Comparison of ENCODE assay signal across 6 cellular contexts in genomic region chr12:55706840-55707671, GRCh38. TPM values are rescaled to one million over a fixed set of nuclear protein-coding genes. Genes with fewer than 3 reads are reported as not detected.
DNase-seq lines count a peak whose midpoint lies in the region; ATAC-seq and TF ChIP-seq lines count a peak whose summit lies in the region.

No MANE protein-coding gene starts in this region.

- TF ChIP-seq CTCF in GM23338 (conservative IDR thresholded peaks at IDR 0.05; ENCODE audit: low read depth in 2 of 2) (no peak), mesothelial cell of epicardium (IDR thresholded peaks at IDR 0.05; ENCODE audit: unreplicated experiment) (no peak)

- H3K79me2 ChIP-seq in GM23338 (replicated peaks; ENCODE audit: insufficient read depth) = peaks cover 28% of the 10 kb centered on the region

- H3K4me1 Mint-ChIP-seq in GM23338 (peaks cover 38% of the 10 kb centered on the region), mesothelial cell of epicardium (peaks cover 17% of the 10 kb centered on the region)

- peaks cover 7% of the 10 kb centered on the region; the same call in 1 of the 2 replicates for H3F3A ChIP-seq in GM23338 (replicated peaks; ENCODE audit: low read depth)

- H3K4me3 Mint-ChIP-seq in GM23338 = peak overlapping the region; percentile 88
- peak overlapping the region; percentile 74 for H3K4me3 Mint-ChIP-seq in mesothelial cell of epicardium

- ATAC-seq in GM23338 (peak; percentile 36), left colon (no peak), GM19463 (IDR thresholded peaks at IDR 0.05; ENCODE audit: unreplicated experiment) (no peak), HG02623 (IDR thresholded peaks at IDR 0.05; ENCODE audit: unreplicated experiment) (no peak)
- peak; percentile 29 to 45 for ATAC-seq in activated naive CD4-positive, alpha-beta T cell treated with anti-CD3 and anti-CD28 coated beads, Interleukin-2, amount 50 U/mL, for 72 hours

- no peak overlapping the region for H3K27ac Mint-ChIP-seq in GM23338
- no peak overlapping the region for H3K27ac Mint-ChIP-seq in activated naive CD4-positive, alpha-beta T cell treated with anti-CD3 and anti-CD28 coated beads, Interleukin-2, amount 50 U/mL, for 72 hours
- no peak overlapping the region for H3K27ac Mint-ChIP-seq in mesothelial cell of epicardium

- H3K27me3 ChIP-seq in GM23338 (ENCODE audit: insufficient read depth) = peaks cover 12% of the 10 kb centered on the region; the same call in 1 of the 2 replicates

- H3K4me3 ChIP-seq in GM23338 = peak overlapping the region; percentile 97

- H4K20me1 ChIP-seq in GM23338 (replicated peaks; ENCODE audit: insufficient read depth) = peaks cover 3% of the 10 kb centered on the region; the same call in 1 of the 2 replicates

- no peaks in the 10 kb centered on the region for H3K36me3 ChIP-seq in GM23338 (ENCODE audit: insufficient read depth)

- H3K27me3 Mint-ChIP-seq in GM23338 (ENCODE audit: insufficient read depth, low read depth, poor library complexity) = peaks cover 20% of the 10 kb centered on the region
- H3K27me3 Mint-ChIP-seq in mesothelial cell of epicardium (ENCODE audit: low read depth) = peaks cover 74% of the 10 kb centered on the region

- H3K9me3 Mint-ChIP-seq in GM23338 = no peaks in the 10 kb centered on the region
- no peaks in the 10 kb centered on the region for H3K9me3 Mint-ChIP-seq in activated naive CD4-positive, alpha-beta T cell treated with anti-CD3 and anti-CD28 coated beads, Interleukin-2, amount 50 U/mL, for 72 hours
- no peaks in the 10 kb centered on the region for H3K9me3 Mint-ChIP-seq in mesothelial cell of epicardium

- H3K4me2 ChIP-seq in GM23338 = peak overlapping the region; percentile 98

- H3K27ac ChIP-seq in GM23338 (ENCODE audit: low read depth) = no peak overlapping the region

- no peaks in the 10 kb centered on the region for H3K9me2 ChIP-seq in GM23338 (ENCODE audit: insufficient read depth)

- intact Hi-C loops in left colon (cut with DNase I, micrococcal nuclease) = no loop called here

- peak overlapping the region; percentile 95 for H2AFZ ChIP-seq in GM23338

- H3K36me3 Mint-ChIP-seq in GM23338 (ENCODE audit: low read depth) = 0 out of 3 replicates have a peak, but pooled peaks cover 4% of the 10 kb centered on the region
- no peaks in the 10 kb centered on the region for H3K36me3 Mint-ChIP-seq in activated naive CD4-positive, alpha-beta T cell treated with anti-CD3 and anti-CD28 coated beads, Interleukin-2, amount 50 U/mL, for 72 hours
- no peaks in the 10 kb centered on the region for H3K36me3 Mint-ChIP-seq in mesothelial cell of epicardium

- H3K4me1 ChIP-seq in GM23338 (ENCODE audit: insufficient read depth) = peaks cover 26% of the 10 kb centered on the region

- DNase-seq in GM23338 (ENCODE audit: low spot score) (peak; percentile 66), mesothelial cell of epicardium (ENCODE audit: low spot score in 2 of 2, unreplicated experiment in 2 of 2) (no peak), left colon (no peak)
- DNase-seq in activated naive CD4-positive, alpha-beta T cell treated with anti-CD3 and anti-CD28 coated beads, Interleukin-2, amount 50 U/mL, for 72 hours (ENCODE audit: low spot score in 2 of 2) = no peak

TF ChIP-seq in GM23338, 12 proteins besides CTCF, POLR2A, EP300 and RAD21 (continues in another document):
- TF ChIP-seq REST (IDR thresholded peaks at IDR 0.05; ENCODE audit: unreplicated experiment) (no peak), NANOG (IDR thresholded peaks at IDR 0.05; ENCODE audit: borderline replicate concordance) (no peak), STAT1 (IDR thresholded peaks at IDR 0.05; ENCODE audit: unreplicated experiment) (no peak), EZH2phosphoT487 (IDR thresholded peaks at IDR 0.05; ENCODE audit: unreplicated experiment) (no peak), POLR2AphosphoS5 (IDR thresholded peaks at IDR 0.05; ENCODE audit: low read depth) (no peak), ZNF331 (CRISPR knock-in tag; IDR thresholded peaks at IDR 0.05; ENCODE audit: low read depth) (no peak), ZNF114 (CRISPR knock-in tag; IDR thresholded peaks at IDR 0.05) (no peak), EZH2 (IDR thresholded peaks at IDR 0.05; ENCODE audit: low read depth, unreplicated experiment) (no peak), ETS1 (IDR thresholded peaks at IDR 0.05) (no peak), CREB1 (CRISPR knock-in tag; IDR thresholded peaks at IDR 0.05; ENCODE audit: low read depth) (no peak), JUNB (IDR thresholded peaks at IDR 0.05; ENCODE audit: unreplicated experiment) (no peak)

RNA-seq across cellular contexts. Expression of gene ITGA7, which starts 0.6 kb away (rescaled TPM):
- 45.3 and 49.1 TPM in 2 replicates for total RNA-seq in GM23338 (2014; rRNA removed; shearing (Covaris generic))
- polyA plus RNA-seq in GM23338 (2016; fragmentation: Nextera tagmentation; extraction: Ambion mirVana) = 17.4 and 20.0 TPM in 2 replicates
- total RNA-seq in activated naive CD4-positive, alpha-beta T cell treated with anti-CD3 and anti-CD28 coated beads, Interleukin-2, amount 50 U/mL, for 72 hours = 10 to 100 TPM in 1 of 2 donors, 1 to 10 TPM in 1; 4.0 to 11.9 TPM
- total RNA-seq in mesothelial cell of epicardium (32.5 to 34.0 TPM (median 33.2 TPM) in 3 replicates), left colon (10 to 100 TPM; 10.2 to 56.5 TPM)

RNA-seq across cellular contexts. Expression of gene BLOC1S1, which starts 8.8 kb away (rescaled TPM):
- 52.3 and 68.3 TPM in 2 replicates for total RNA-seq in GM23338 (2014; rRNA removed; shearing (Covaris generic))
- 174 and 198 TPM in 2 replicates for polyA plus RNA-seq in GM23338 (2016; fragmentation: Nextera tagmentation; extraction: Ambion mirVana)
- total RNA-seq in activated naive CD4-positive, alpha-beta T cell treated with anti-CD3 and anti-CD28 coated beads, Interleukin-2, amount 50 U/mL, for 72 hours = 100 to 1,000 TPM; 116 to 118 TPM
- total RNA-seq in mesothelial cell of epicardium (58.0 to 63.4 TPM (median 61.6 TPM) in 3 replicates), left colon (100 to 1,000 TPM; 266 to 300 TPM)

RNA-seq across cellular contexts. Expression of gene RDH5, which starts 13.1 kb away (rescaled TPM):
- total RNA-seq in GM23338 (2014; rRNA removed; shearing (Covaris generic)) = 1.7 and 7.5 TPM in 2 replicates
- 3.9 and 5.4 TPM in 2 replicates for polyA plus RNA-seq in GM23338 (2016; fragmentation: Nextera tagmentation; extraction: Ambion mirVana)
- total RNA-seq in activated naive CD4-positive, alpha-beta T cell treated with anti-CD3 and anti-CD28 coated beads, Interleukin-2, amount 50 U/mL, for 72 hours = 10 to 100 TPM in 1 of 2 donors, 1 to 10 TPM in 1; 6.4 to 13.3 TPM
- 9.7 to 11.2 TPM (median 11.2 TPM) in 3 replicates for total RNA-seq in mesothelial cell of epicardium
- 10 to 100 TPM; 34.2 to 37.7 TPM for total RNA-seq in left colon

RNA-seq across cellular contexts. Expression of gene CD63, which starts 21.8 kb away (rescaled TPM):
- total RNA-seq in GM23338 (2014; rRNA removed; shearing (Covaris generic)) = 294 and 307 TPM in 2 replicates
- 670 and 685 TPM in 2 replicates for polyA plus RNA-seq in GM23338 (2016; fragmentation: Nextera tagmentation; extraction: Ambion mirVana)
- total RNA-seq in activated naive CD4-positive, alpha-beta T cell treated with anti-CD3 and anti-CD28 coated beads, Interleukin-2, amount 50 U/mL, for 72 hours = 100 to 1,000 TPM; 129 to 180 TPM
- total RNA-seq in mesothelial cell of epicardium (429 to 438 TPM (median 438 TPM) in 3 replicates), left colon (1,000 to 10,000 TPM; 1,137 to 1,252 TPM)

RNA-seq across cellular contexts. Expression of gene GDF11, which starts 35.9 kb away (rescaled TPM):
- total RNA-seq in GM23338 (2014; rRNA removed; shearing (Covaris generic)) = 12.5 and 12.6 TPM in 2 replicates
- 3.7 and 3.8 TPM in 2 replicates for polyA plus RNA-seq in GM23338 (2016; fragmentation: Nextera tagmentation; extraction: Ambion mirVana)
- 10 to 100 TPM in 1 of 2 donors, 1 to 10 TPM in 1; 5.9 to 12.0 TPM for total RNA-seq in activated naive CD4-positive, alpha-beta T cell treated with anti-CD3 and anti-CD28 coated beads, Interleukin-2, amount 50 U/mL, for 72 hours
- total RNA-seq in mesothelial cell of epicardium (17.0 to 18.7 TPM (median 18.1 TPM) in 3 replicates), left colon (1 to 10 TPM; 1.5 to 2.7 TPM)

Comparison
In these comparisons a context has a peak if more than half of its experiments do, and no peak if none do; other contexts are left out.
1. ATAC-seq: peak in GM23338 (single experiment) and activated naive CD4-positive, alpha-beta T cell treated with anti-CD3 and anti-CD28 coated beads, Interleukin-2, amount 50 U/mL, for 72 hours (2 of 2); none in left colon (single experiment), GM19463 (single experiment) and HG02623 (single experiment).